8 cellular contexts compared by ENCODE assay signal in the genomic region with DNA sequence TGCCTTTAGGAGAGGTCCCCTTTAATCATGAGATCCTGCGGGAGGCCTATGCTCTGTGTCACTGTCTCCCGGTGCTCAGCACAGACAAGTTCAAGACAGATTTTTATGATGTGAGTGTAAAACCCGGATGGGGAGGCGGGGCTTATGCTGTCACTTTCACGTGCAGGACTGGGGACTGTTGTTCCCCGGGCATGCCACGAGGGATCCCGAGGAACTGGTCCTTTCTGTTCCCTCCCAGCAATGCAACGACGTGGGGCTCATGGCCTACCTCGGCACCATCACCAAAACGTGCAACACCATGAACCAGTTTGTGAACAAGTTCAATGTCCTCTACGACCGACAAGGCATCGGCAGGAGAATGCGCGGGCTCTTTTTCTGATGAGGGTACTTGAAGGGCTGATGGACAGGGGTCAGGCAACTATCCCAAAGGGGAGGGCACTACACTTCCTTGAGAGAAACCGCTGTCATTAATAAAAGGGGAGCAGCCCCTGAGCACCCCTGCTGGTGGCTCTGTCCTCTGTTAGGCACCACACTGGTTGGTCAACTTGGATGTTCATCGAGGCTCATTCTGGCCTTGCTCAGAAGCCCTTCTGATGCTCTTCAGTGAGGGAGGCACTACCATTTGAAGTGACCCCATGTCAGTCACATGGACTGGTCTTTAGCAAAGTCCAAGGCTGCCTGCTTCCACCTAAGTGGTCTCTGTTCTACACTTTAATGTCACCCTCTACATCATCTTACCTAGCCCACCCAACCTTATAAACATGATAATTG. TPM values are rescaled to one million over a fixed set of nuclear protein-coding genes. Genes with fewer than 3 reads are reported as not detected.
A peak's percentile ranks its signal among the peaks of the same experiment; 100 is the strongest.
DNase-seq lines count a peak whose midpoint lies in the region; ATAC-seq and FAIRE-seq lines count a peak whose summit lies in the region.

No MANE protein-coding gene starts in this region.

- peaks cover 5% of the 10 kb centered on the region for H3K4me1 ChIP-seq in ectodermal cell (ENCODE audit: control insufficient read depth, insufficient read depth, low read length)

- no peaks in the 10 kb centered on the region for H3K9me3 ChIP-seq in ectodermal cell (ENCODE audit: control insufficient read depth, low read length)

- 86 to 87% methylated on average over 19 of the region's 19 CpGs for WGBS in ectodermal cell, 2 experiments

- H3K4me3 ChIP-seq in ectodermal cell (ENCODE audit: insufficient read depth, low read depth, low read length), result no peak overlapping the region

- no peak for ATAC-seq in GM21576 (IDR thresholded peaks at IDR 0.05; ENCODE audit: unreplicated experiment)
- ATAC-seq in GM21423 (IDR thresholded peaks at IDR 0.05; ENCODE audit: unreplicated experiment), result no peak

- DNase-seq in stimulated activated CD4-positive, alpha-beta T cell treated with anti-CD3 and anti-CD28 coated beads, Interleukin-2, amount 100 ng/mL, for 24 hours, result peak; percentile 31 to 40
- DNase-seq in stimulated activated CD4-positive, alpha-beta T cell treated with anti-CD3 and anti-CD28 coated beads, Interleukin-12 subunit alpha, Interleukin-12 subunit beta, amount 100 ng/mL, for 4 hours, result no peak
- peak; percentile 88 for DNase-seq in RKO (ENCODE audit: low spot score)
- no peak for DNase-seq in NCI-H1092 (lab: John Stamatoyannopoulos, UW)
- DNase-seq in HTR-8/SVneo (ENCODE audit: insufficient read length, low spot score), result no peak

- peak overlapping the region; percentile 32 for H3K27ac ChIP-seq in ectodermal cell (ENCODE audit: insufficient read depth, low read depth, low read length, poor library complexity, severe bottlenecking)

- no peak for FAIRE-seq in HTR-8/SVneo (lab: Jason Lieb, UNC)

- peaks cover 50% of the 10 kb centered on the region for H3K36me3 ChIP-seq in ectodermal cell (ENCODE audit: control insufficient read depth, insufficient read depth, low read length)

- no peaks in the 10 kb centered on the region for H3K27me3 ChIP-seq in ectodermal cell (ENCODE audit: control insufficient read depth, insufficient read depth, low read length, poor library complexity, severe bottlenecking)

RNA-seq across cellular contexts. Expression of gene COPS6, which starts 2.8 kb away (rescaled TPM):
- polyA plus RNA-seq in ectodermal cell (2013, experiment 1 of 4), result 124 TPM
- 133 TPM for polyA plus RNA-seq in ectodermal cell (2013, experiment 2 of 4)
- 92.4 TPM for polyA plus RNA-seq in ectodermal cell (2013, experiment 3 of 4)
- 105 TPM for polyA plus RNA-seq in ectodermal cell (2013, experiment 4 of 4)

RNA-seq across cellular contexts. Expression of gene MCM7, which starts 9.6 kb away (rescaled TPM):
- 319 TPM for polyA plus RNA-seq in ectodermal cell (2013, experiment 1 of 4)
- 332 TPM for polyA plus RNA-seq in ectodermal cell (2013, experiment 2 of 4)
- polyA plus RNA-seq in ectodermal cell (2013, experiment 3 of 4), result 241 TPM
- 242 TPM for polyA plus RNA-seq in ectodermal cell (2013, experiment 4 of 4)

RNA-seq across cellular contexts. Expression of gene AP4M1, which starts 9.8 kb away (rescaled TPM):
- polyA plus RNA-seq in ectodermal cell (2013, experiment 1 of 4), result 22.0 TPM
- polyA plus RNA-seq in ectodermal cell (2013, experiment 2 of 4), result 22.2 TPM
- 17.3 TPM for polyA plus RNA-seq in ectodermal cell (2013, experiment 3 of 4)
- 21.1 TPM for polyA plus RNA-seq in ectodermal cell (2013, experiment 4 of 4)

RNA-seq across cellular contexts. Expression of gene ZNF3, which starts 10.1 kb away (rescaled TPM):
- polyA plus RNA-seq in ectodermal cell (2013, experiment 1 of 4), result 62.3 TPM
- 63.8 TPM for polyA plus RNA-seq in ectodermal cell (2013, experiment 2 of 4)
- polyA plus RNA-seq in ectodermal cell (2013, experiment 3 of 4), result 54.9 TPM
- 63.2 TPM for polyA plus RNA-seq in ectodermal cell (2013, experiment 4 of 4)

RNA-seq across cellular contexts. Expression of gene TAF6, which starts 27.6 kb away (rescaled TPM):
- polyA plus RNA-seq in ectodermal cell (2013, experiment 1 of 4), result 107 TPM
- polyA plus RNA-seq in ectodermal cell (2013, experiment 2 of 4), result 100.0 TPM
- polyA plus RNA-seq in ectodermal cell (2013, experiment 3 of 4), result 79.1 TPM
- 86.3 TPM for polyA plus RNA-seq in ectodermal cell (2013, experiment 4 of 4)

Comparison
In these comparisons a context has a peak if more than half of its experiments do, and no peak if none do; other contexts are left out.
1. DNase-seq: peak in stimulated activated CD4-positive, alpha-beta T cell treated with anti-CD3 and anti-CD28 coated beads, Interleukin-2, amount 100 ng/mL, for 24 hours (2 of 2) and RKO (single experiment); none in stimulated activated CD4-positive, alpha-beta T cell treated with anti-CD3 and anti-CD28 coated beads, Interleukin-12 subunit alpha, Interleukin-12 subunit beta, amount 100 ng/mL, for 4 hours (single experiment), NCI-H1092 (single experiment) and HTR-8/SVneo (single experiment).